25 cellular contexts compared by ENCODE assay signal in genomic region chr11:1406571-1407485, GRCh38. TPM values are rescaled to one million over a fixed set of nuclear protein-coding genes. Genes with fewer than 3 reads are reported as not detected.
"Had no signal": no experiment of that assay in that cellular context is flagged by ENCODE, and none has a peak within 500 bp of the region (broad histone marks: within the 10 kb centered on the region; RNA-seq: fewer than 3 reads in every experiment).

No MANE protein-coding gene starts in this region.

- H3K9me3 ChIP-seq: gastroesophageal sphincter, uterus had no signal

- H3K4me3 Mint-ChIP-seq: activated B cell treated with CpG ODN at 0.5 μM for 24 hours; activated CD4-positive, alpha-beta T cell treated with anti-CD3 and anti-CD28 coated beads for 36 hours; activated naive CD8-positive, alpha-beta T cell; activated T-cell treated with anti-CD3 and anti-CD28 coated beads, Interleukin-2, amount 50 U/mL, for 72 hours; mesothelial cell of epicardium; naive B cell; T-helper 2 cell treated with Interferon-gamma antibody and Interleukin-4, amounts not matched to agents 5 μg/mL and 100 μg/mL, for 36 hours; type B pancreatic cell had no signal

- H3K36me3 ChIP-seq: brain microvascular endothelial cell, gastroesophageal sphincter, uterus had no signal

- H3K27ac Mint-ChIP-seq: activated B cell treated with CpG ODN at 0.5 μM for 24 hours; activated CD4-positive, alpha-beta T cell treated with anti-CD3 and anti-CD28 coated beads for 36 hours; activated naive CD8-positive, alpha-beta T cell; activated T-cell treated with anti-CD3 and anti-CD28 coated beads, Interleukin-2, amount 50 U/mL, for 72 hours; mesothelial cell of epicardium; T-helper 2 cell treated with Interferon-gamma antibody and Interleukin-4, amounts not matched to agents 5 μg/mL and 100 μg/mL, for 36 hours; type B pancreatic cell had no signal

- H3K4me1 Mint-ChIP-seq: activated B cell treated with CpG ODN at 0.5 μM for 24 hours; activated CD4-positive, alpha-beta T cell treated with anti-CD3 and anti-CD28 coated beads for 36 hours; mesothelial cell of epicardium had no signal

- H3K36me3 Mint-ChIP-seq: activated naive CD8-positive, alpha-beta T cell; mesothelial cell of epicardium; naive B cell; type B pancreatic cell had no signal

- H3K27me3 ChIP-seq: brain microvascular endothelial cell, uterus had no signal

- H3K4me3 ChIP-seq: gastroesophageal sphincter, skin epidermis, uterus had no signal

- ATAC-seq: activated CD4-positive, alpha-beta T cell treated with anti-CD3 and anti-CD28 coated beads for 36 hours; activated T-cell treated with anti-CD3 and anti-CD28 coated beads, Interleukin-2, amount 50 U/mL, for 72 hours; gastroesophageal sphincter; left cardiac atrium; sciatic nerve; stimulated activated naive CD8-positive, alpha-beta T cell treated with anti-CD3 and anti-CD28 coated beads, Interleukin-15, Interleukin-2, amounts not matched to agents 100 U/mL and 50 U/mL, for 24 hours had no signal

- H3K27ac ChIP-seq: brain microvascular endothelial cell, gastroesophageal sphincter, skin epidermis, uterus had no signal

- DNase-seq: activated B cell treated with CpG ODN at 0.5 μM for 24 hours; activated CD4-positive, alpha-beta T cell treated with anti-CD3 and anti-CD28 coated beads for 36 hours; activated CD4-positive, alpha-beta T cell treated with anti-CD3 and anti-CD28 coated beads, Interleukin-2, amount 50 U/mL, for 4 hours; activated naive CD4-positive, alpha-beta T cell; activated T-cell treated with anti-CD3 and anti-CD28 coated beads for 4 hours; activated T-cell treated with anti-CD3 and anti-CD28 coated beads, Interleukin-2, amount 50 U/mL, for 72 hours; aorta; brain microvascular endothelial cell; cortex of kidney; hippocampal formation; left cardiac atrium; mammary epithelial cell; naive B cell; stimulated activated CD4-positive, alpha-beta T cell treated with anti-CD3 and anti-CD28 coated beads, Interleukin-12 subunit alpha, Interleukin-12 subunit beta, amount 100 ng/mL, for 4 hours; stimulated activated CD4-positive, alpha-beta T cell treated with anti-CD3 and anti-CD28 coated beads, Interleukin-4, amount 100 ng/mL, for 1 hour; stimulated activated naive CD8-positive, alpha-beta T cell treated with anti-CD3 and anti-CD28 coated beads, Interleukin-15, Interleukin-2, amounts not matched to agents 100 U/mL and 50 U/mL, for 24 hours; uterus had no signal

- H3K4me1 ChIP-seq: gastroesophageal sphincter, uterus had no signal

- H3K9me3 Mint-ChIP-seq: activated B cell treated with CpG ODN at 0.5 μM for 24 hours; activated T-cell treated with anti-CD3 and anti-CD28 coated beads, Interleukin-2, amount 50 U/mL, for 72 hours; mesothelial cell of epicardium; naive B cell; T-helper 2 cell treated with Interferon-gamma antibody and Interleukin-4, amounts not matched to agents 5 μg/mL and 100 μg/mL, for 36 hours; type B pancreatic cell had no signal

- H3K27me3 Mint-ChIP-seq: activated B cell treated with CpG ODN at 0.5 μM for 24 hours; activated CD4-positive, alpha-beta T cell treated with anti-CD3 and anti-CD28 coated beads for 36 hours; activated naive CD8-positive, alpha-beta T cell; type B pancreatic cell had no signal

RNA-seq across cellular contexts. Expression of gene BRSK2, which starts 17.1 kb away (rescaled TPM):
- polyA plus RNA-seq: liver had no signal
